Comparison of ENCODE assay signal across 9 cellular contexts in the genomic region with DNA sequence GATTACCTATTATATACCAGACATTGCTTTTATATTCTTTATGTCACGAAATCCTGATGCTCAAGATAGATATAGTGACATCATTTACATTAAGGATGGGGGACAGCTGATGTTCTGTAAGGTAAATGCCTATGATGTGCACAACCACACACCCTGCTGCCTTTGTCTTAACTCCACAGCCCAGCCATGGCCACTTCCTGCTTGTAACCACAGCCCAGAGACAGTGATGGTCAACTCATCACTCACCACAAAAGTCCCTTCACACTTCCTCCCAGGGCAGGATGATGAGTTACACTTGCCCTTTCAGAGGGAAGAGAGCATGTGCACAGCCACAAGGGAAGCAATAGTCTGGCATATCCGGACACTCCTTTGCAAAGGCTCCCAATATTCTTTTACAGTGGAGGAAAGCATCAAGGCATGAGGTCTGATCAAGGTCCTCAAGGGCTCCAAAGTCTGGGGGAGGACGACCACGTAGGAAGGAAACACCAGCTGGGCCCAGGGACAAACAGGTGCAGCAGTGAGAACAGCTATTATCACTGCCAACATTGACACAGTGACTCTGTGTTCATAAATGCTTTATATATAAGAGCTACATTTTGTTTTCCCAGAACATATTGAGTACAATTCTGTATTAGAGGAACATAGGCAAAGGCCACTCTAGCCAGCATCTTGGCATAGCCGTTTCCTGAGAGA. TPM values are rescaled to one million over a fixed set of nuclear protein-coding genes. Genes with fewer than 3 reads are reported as not detected.
DNase-seq lines count a peak whose midpoint lies in the region; ATAC-seq, FAIRE-seq and TF ChIP-seq lines count a peak whose summit lies in the region.
"Had no signal": no experiment of that assay in that cellular context is flagged by ENCODE, and none has a peak within 500 bp of the region (broad histone marks: within the 10 kb centered on the region; RNA-seq: fewer than 3 reads in every experiment).

No MANE protein-coding gene starts in this region.

- CTCF ChIA-PET in HEK293 (lab: Yijun Ruan, JAX) = no interaction called here

- H3K27me3 ChIP-seq in small intestine (ENCODE audit: control insufficient read depth in 2 of 2, insufficient read depth in 2 of 2, low read length in 2 of 2) = no peaks in the 10 kb centered on the region

- POLR2A ChIA-PET in HEK293 (lab: Yijun Ruan, JAX) = no interaction called here

- H3K4me1 ChIP-seq in HEK293 (ENCODE audit: control insufficient read depth, insufficient read depth, low read length) (peaks cover 25% of the 10 kb centered on the region), small intestine (ENCODE audit: control insufficient read depth in 2 of 2, insufficient read depth in 1 of 2, low read depth in 1 of 2, low read length in 1 of 2) (peaks cover 7 to 12% of the 10 kb centered on the region in 2 donors)

- no peaks in the 10 kb centered on the region for H3K27me3 Mint-ChIP-seq in central memory CD8-positive, alpha-beta T cell

- H3K4me3 ChIP-seq in HEK293 (ENCODE audit: low read depth, low read length) = no peak overlapping the region
- no peak overlapping the region for H3K4me3 ChIP-seq in small intestine (ENCODE audit: low read depth in 1 of 2, low read length in 2 of 2)
- H3K4me3 ChIP-seq: SK-N-MC had no signal

- WGBS in small intestine, 3 donors = 12 to 32% (median 22%) methylated on average over 5 of the region's 5 CpGs

- no peaks in the 10 kb centered on the region for H3K4me1 Mint-ChIP-seq in central memory CD8-positive, alpha-beta T cell

- no peak overlapping the region for H3K27ac Mint-ChIP-seq in central memory CD8-positive, alpha-beta T cell (ENCODE audit: low read depth)

- H3K4me3 Mint-ChIP-seq in central memory CD8-positive, alpha-beta T cell = no peak overlapping the region

- H3K36me3 Mint-ChIP-seq in central memory CD8-positive, alpha-beta T cell (ENCODE audit: insufficient read depth) = peaks cover 2% of the 10 kb centered on the region

- H3K9me3 ChIP-seq in HEK293 (ENCODE audit: control insufficient read depth, insufficient read depth, low read depth, low read length) (no peaks in the 10 kb centered on the region), small intestine (ENCODE audit: control insufficient read depth, low read depth) (no peaks in the 10 kb centered on the region)

- DNase-seq in M059J (ENCODE audit: low read depth) (peak; percentile 68), small intestine (peak; percentile 31), occipital lobe (lab: John Stamatoyannopoulos, UW) (no peak)
- DNase-seq in central memory CD8-positive, alpha-beta T cell (ENCODE audit: low spot score in 2 of 2) = no peak
- no peak for DNase-seq in activated CD8-positive, alpha-beta memory T cell treated with anti-CD3 and anti-CD28 coated beads, Interleukin-2, amount 50 U/mL, for 48 hours
- no peak for DNase-seq in stimulated activated CD4-positive, alpha-beta T cell treated with anti-CD3 and anti-CD28 coated beads, Interleukin-2, amount 100 ng/mL, for 24 hours

- no peak for FAIRE-seq in small intestine (lab: Jason Lieb, UNC)

- ATAC-seq in GM18517 (IDR thresholded peaks at IDR 0.05; ENCODE audit: unreplicated experiment) = peak; percentile 90
- peak; percentile 32 for ATAC-seq in central memory CD8-positive, alpha-beta T cell (replicated peaks; ENCODE audit: extremely low read depth, poor library complexity, severe bottlenecking)

- H3K9me3 Mint-ChIP-seq in central memory CD8-positive, alpha-beta T cell = no peaks in the 10 kb centered on the region

- no peak for TF ChIP-seq CTCF in HEK293 (tag by site-specific recombination; IDR thresholded peaks at IDR 0.05)

- H3K36me3 ChIP-seq in HEK293 (ENCODE audit: control insufficient read depth in 2 of 2, insufficient read depth in 1 of 2, low read length in 2 of 2) (peaks cover 0 to 22% of the 10 kb centered on the region in 2 experiments; a peak in 1 of 3 replicates), small intestine (ENCODE audit: control insufficient read depth in 2 of 2, insufficient read depth in 2 of 2, low read length in 2 of 2) (no peaks in the 10 kb centered on the region)

- H3K27ac ChIP-seq in HEK293 (ENCODE audit: extremely low read depth, low read depth, low read length) (no peak overlapping the region), small intestine (ENCODE audit: low read depth in 1 of 2, low read length in 1 of 2) (peak overlapping the region in 1 of 2 donors; percentile 8)
- H3K27ac ChIP-seq: SK-N-MC had no signal

TF ChIP-seq in HEK293, 187 proteins besides CTCF, POLR2A, EP300 and RAD21:
- peak; percentile 57 for TF ChIP-seq ATF2 (tag by site-specific recombination; IDR thresholded peaks at IDR 0.05; ENCODE audit: low read depth)
- TF ChIP-seq ZNF391 (tag by site-specific recombination; IDR thresholded peaks at IDR 0.05; ENCODE audit: borderline replicate concordance, low read depth) = no peak
TF ChIP-seq in HEK293: peak in this region for 1.

RNA-seq across cellular contexts. Expression of gene PLPP3, which starts 53.8 kb away (rescaled TPM):
- 16.2 and 17.2 TPM in 2 replicates for total RNA-seq in M059J (2014; rRNA removed; shearing (Covaris generic))
- polyA plus RNA-seq in small intestine = 10 to 100 TPM in 1 of 3 donors, 1 to 10 TPM in 2; 1.6 to 41.1 (median 5.1) TPM
- 36.5 TPM for total RNA-seq in occipital lobe

Comparison
In these comparisons a context has a peak if more than half of its experiments do, and no peak if none do; other contexts are left out.
1. DNase-seq: peak in M059J (single experiment) and small intestine (single experiment); none in central memory CD8-positive, alpha-beta T cell (0 of 2), occipital lobe (single experiment), activated CD8-positive, alpha-beta memory T cell treated with anti-CD3 and anti-CD28 coated beads, Interleukin-2, amount 50 U/mL, for 48 hours (single experiment) and stimulated activated CD4-positive, alpha-beta T cell treated with anti-CD3 and anti-CD28 coated beads, Interleukin-2, amount 100 ng/mL, for 24 hours (0 of 2).